ENCODE assay signal across 8 cellular contexts in the genomic region with DNA sequence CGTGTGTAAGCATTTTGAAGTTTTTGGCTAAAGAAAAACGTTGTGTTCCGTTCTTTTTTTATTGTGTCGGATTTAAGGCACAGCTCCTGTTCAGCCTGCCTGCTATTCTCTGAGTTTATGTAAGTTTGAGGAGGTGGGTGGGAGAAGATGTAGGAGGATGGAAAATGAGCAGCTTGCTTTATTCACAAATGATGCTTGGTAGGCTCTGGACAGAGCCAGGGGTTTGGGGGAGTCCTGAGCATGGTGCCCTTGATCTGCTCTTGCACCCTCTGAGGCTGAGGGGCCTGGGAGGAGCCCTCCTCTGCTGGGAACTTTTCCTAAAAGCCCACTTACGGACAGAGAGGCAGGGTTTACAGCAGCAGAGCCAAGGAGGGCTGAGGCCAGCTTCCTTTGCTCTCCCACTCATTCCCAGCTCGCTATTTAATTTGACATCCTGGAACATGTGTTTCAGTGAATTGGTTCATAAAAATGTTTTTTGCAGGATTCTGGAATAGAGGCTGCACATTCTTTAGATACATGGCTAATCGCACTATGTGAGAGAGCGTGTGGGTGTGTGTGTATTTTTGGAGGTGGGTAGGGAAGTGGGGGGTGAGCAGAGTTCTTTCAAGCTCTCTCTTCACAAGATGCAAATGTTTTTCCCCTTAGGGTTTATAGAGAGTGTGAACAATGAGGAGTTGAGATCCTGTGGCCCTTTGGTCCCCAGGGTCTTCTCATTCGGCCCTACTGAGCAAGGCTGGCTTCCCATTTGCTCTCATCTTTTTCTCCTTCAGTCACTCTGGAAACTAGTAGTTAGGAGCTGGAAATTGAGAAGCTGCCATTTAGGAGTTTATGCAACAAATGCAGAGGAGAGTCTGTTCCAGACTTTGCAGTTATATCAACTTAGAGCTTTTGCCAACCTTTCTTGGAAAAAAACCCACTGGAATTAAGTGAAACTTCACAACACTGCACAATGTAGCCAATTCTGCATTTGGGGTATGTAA. TPM values are rescaled to one million over a fixed set of nuclear protein-coding genes. Genes with fewer than 3 reads are reported as not detected.
DNase-seq lines count a peak whose midpoint lies in the region; ATAC-seq, FAIRE-seq and TF ChIP-seq lines count a peak whose summit lies in the region.

No MANE protein-coding gene starts in this region.

- peaks cover 4% of the 10 kb centered on the region for H4K20me1 ChIP-seq in astrocyte (ENCODE audit: insufficient read depth, low read length)

- no peaks in the 10 kb centered on the region for H3K9me3 ChIP-seq in astrocyte (ENCODE audit: insufficient read depth, low read depth, low read length)
- H3K9me3 ChIP-seq in muscle layer of duodenum (ENCODE audit: control insufficient read depth in 1 of 2, low read length in 2 of 2), result no peaks in the 10 kb centered on the region

- no peak for TF ChIP-seq CTCF in astrocyte (IDR thresholded peaks at IDR 0.05; ENCODE audit: insufficient read depth, low read depth, low read length)

- FAIRE-seq in astrocyte (lab: Jason Lieb, UNC), result no peak

- peak; percentile 47 for ATAC-seq in HG03060 (IDR thresholded peaks at IDR 0.05; ENCODE audit: low read depth, unreplicated experiment)

- peak overlapping the region; percentile 72 for H3K27ac Mint-ChIP-seq in astrocyte (ENCODE audit: unreplicated experiment)

- no peak overlapping the region for H2AFZ ChIP-seq in astrocyte (ENCODE audit: low read depth, low read length)

- DNase-seq in stimulated activated naive CD4-positive, alpha-beta T cell (lab: John Stamatoyannopoulos, UW), result peak in 5 of 6 experiments; percentile 2 to 38 (median 9)
- no peak for DNase-seq in stimulated activated naive CD4-positive, alpha-beta T cell treated with Interleukin-2 at 50 U/mL for 16 hours (lab: John Stamatoyannopoulos, UW)
- DNase-seq in astrocyte (ENCODE audit: low read depth) (peak; percentile 85), SHP77 (lab: John Stamatoyannopoulos, UW) (no peak), cortex of kidney (lab: John Stamatoyannopoulos, UW) (no peak)
- no peak for DNase-seq in NK-92 treated with Interleukin-12 subunit alpha and Interleukin-12 subunit beta, amount 100 ng/mL, for 24 hours (lab: John Stamatoyannopoulos, UW)

- H3K27ac ChIP-seq in astrocyte (ENCODE audit: low read depth, low read length) (peak overlapping the region; percentile 72), muscle layer of duodenum (ENCODE audit: low read length) (peak overlapping the region; percentile 58)

- H3K9ac ChIP-seq in astrocyte (ENCODE audit: low read length), result peak overlapping the region; percentile 63

- peak overlapping the region; percentile 77 for H3K4me2 ChIP-seq in astrocyte (ENCODE audit: low read length)

- H3K36me3 Mint-ChIP-seq in astrocyte (ENCODE audit: low read depth, unreplicated experiment), result peaks cover 7% of the 10 kb centered on the region

- H3K4me1 ChIP-seq in astrocyte (ENCODE audit: insufficient read depth, low read length) (peaks cover 24% of the 10 kb centered on the region), muscle layer of duodenum (ENCODE audit: control insufficient read depth in 1 of 2, insufficient read depth in 2 of 2, low read length in 2 of 2) (peaks cover 0 to 20% of the 10 kb centered on the region in 2 donors)

- H3K4me3 ChIP-seq in astrocyte (ENCODE audit: insufficient read depth, low read depth, low read length) (no peak overlapping the region), muscle layer of duodenum (ENCODE audit: low read depth in 1 of 2, low read length in 2 of 2) (peak overlapping the region in 1 of 2 donors; percentile 2)

- no peak overlapping the region for H3K4me3 Mint-ChIP-seq in astrocyte (ENCODE audit: unreplicated experiment)

- no peaks in the 10 kb centered on the region for H3K27me3 ChIP-seq in astrocyte (ENCODE audit: insufficient read depth, low read length)
- H3K27me3 ChIP-seq in muscle layer of duodenum (ENCODE audit: low read depth, low read length), result no peaks in the 10 kb centered on the region

- H3K9me3 Mint-ChIP-seq in astrocyte (ENCODE audit: unreplicated experiment), result no peaks in the 10 kb centered on the region

- H3K4me1 Mint-ChIP-seq in astrocyte (ENCODE audit: low read depth, unreplicated experiment), result peaks cover 37% of the 10 kb centered on the region

- no peaks in the 10 kb centered on the region for H3K27me3 Mint-ChIP-seq in astrocyte (ENCODE audit: low read depth, unreplicated experiment)

- H3K36me3 ChIP-seq in astrocyte (ENCODE audit: insufficient read depth, low read length) (no peaks in the 10 kb centered on the region), muscle layer of duodenum (ENCODE audit: control insufficient read depth in 1 of 2, insufficient read depth in 2 of 2, low read length in 2 of 2) (no peaks in the 10 kb centered on the region)

- H3K79me2 ChIP-seq in astrocyte (ENCODE audit: insufficient read depth, low read length), result peaks cover 10% of the 10 kb centered on the region

RNA-seq across cellular contexts. Expression of gene TMEM131L, which starts 32.1 kb away (rescaled TPM):
- total RNA-seq in astrocyte, result 18.3 and 18.6 TPM in 2 replicates

Comparison
In these comparisons a context has a peak if more than half of its experiments do, and no peak if none do; other contexts are left out.
1. DNase-seq: peak in stimulated activated naive CD4-positive, alpha-beta T cell (5 of 6) and astrocyte (single experiment); none in stimulated activated naive CD4-positive, alpha-beta T cell treated with Interleukin-2 at 50 U/mL for 16 hours (single experiment), NK-92 treated with Interleukin-12 subunit alpha and Interleukin-12 subunit beta, amount 100 ng/mL, for 24 hours (single experiment), SHP77 (0 of 2) and cortex of kidney (single experiment).